9 cellular contexts compared by ENCODE assay signal in the genomic region with DNA sequence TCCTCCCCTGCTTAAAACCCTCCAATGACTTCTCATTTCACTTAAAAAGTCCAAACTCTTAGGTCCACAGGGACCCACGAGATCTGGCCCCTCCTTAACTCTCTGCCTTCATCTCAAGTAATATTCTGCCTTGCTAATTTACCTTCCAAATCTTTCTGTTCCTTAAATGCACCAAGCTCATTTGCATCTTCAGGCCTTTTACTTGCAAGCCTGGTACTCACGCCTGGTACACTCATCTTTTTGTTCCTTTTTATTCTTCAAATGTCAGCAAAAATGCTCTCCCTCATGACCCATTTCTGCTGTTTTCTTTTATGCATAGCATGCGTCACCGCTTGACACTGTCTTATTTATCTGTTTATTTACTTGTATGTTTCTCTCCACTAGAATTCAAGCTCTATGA. TPM values are rescaled to one million over a fixed set of nuclear protein-coding genes. Genes with fewer than 3 reads are reported as not detected.
DNase-seq lines count a peak whose midpoint lies in the region; ATAC-seq and TF ChIP-seq lines count a peak whose summit lies in the region.
"Had no signal": no experiment of that assay in that cellular context is flagged by ENCODE, and none has a peak within 500 bp of the region (broad histone marks: within the 10 kb centered on the region; RNA-seq: fewer than 3 reads in every experiment).

No MANE protein-coding gene starts in this region.

- H3K9me3 ChIP-seq in suprapubic skin, result no peaks in the 10 kb centered on the region

- TF ChIP-seq CTCF in suprapubic skin (IDR thresholded peaks at IDR 0.05), result no peak

- 82% methylated on average over 4 of the region's 4 CpGs for WGBS in suprapubic skin

- peaks cover 20% of the 10 kb centered on the region for H3K4me1 ChIP-seq in suprapubic skin

- peaks cover 3 to 7% of the 10 kb centered on the region in 2 donors for H3K9me3 Mint-ChIP-seq in activated T-cell treated with anti-CD3 and anti-CD28 coated beads, Interleukin-2, amount 50 U/mL, for 72 hours
- no peaks in the 10 kb centered on the region for H3K9me3 Mint-ChIP-seq in dendritic cell treated with granulocyte-macrophage colony-stimulating factor and Interleukin-4, amounts not matched to agents 40 ng/mL and 50 ng/mL, for 4 days

- H3K27me3 Mint-ChIP-seq in activated T-cell treated with anti-CD3 and anti-CD28 coated beads, Interleukin-2, amount 50 U/mL, for 72 hours (ENCODE audit: low read depth), result no peaks in the 10 kb centered on the region
- no peaks in the 10 kb centered on the region for H3K27me3 Mint-ChIP-seq in dendritic cell treated with granulocyte-macrophage colony-stimulating factor and Interleukin-4, amounts not matched to agents 40 ng/mL and 50 ng/mL, for 4 days

- H3K27ac Mint-ChIP-seq in activated T-cell treated with anti-CD3 and anti-CD28 coated beads, Interleukin-2, amount 50 U/mL, for 72 hours, result peak overlapping the region; percentile 94
- H3K27ac Mint-ChIP-seq in dendritic cell treated with granulocyte-macrophage colony-stimulating factor and Interleukin-4, amounts not matched to agents 40 ng/mL and 50 ng/mL, for 4 days, result peak overlapping the region; percentile 92

- H3K27ac ChIP-seq in suprapubic skin, result peak overlapping the region; percentile 10
- H3K27ac ChIP-seq: cardiac muscle cell had no signal

- H3K4me3 ChIP-seq in suprapubic skin, result no peak overlapping the region
- H3K4me3 ChIP-seq: cardiac muscle cell had no signal

- H3K27me3 ChIP-seq in suprapubic skin, result no peaks in the 10 kb centered on the region
- H3K27me3 ChIP-seq: cardiac muscle cell had no signal

- H3K4me1 Mint-ChIP-seq in activated T-cell treated with anti-CD3 and anti-CD28 coated beads, Interleukin-2, amount 50 U/mL, for 72 hours (ENCODE audit: low read depth), result peaks cover 80% of the 10 kb centered on the region
- H3K4me1 Mint-ChIP-seq in dendritic cell treated with granulocyte-macrophage colony-stimulating factor and Interleukin-4, amounts not matched to agents 40 ng/mL and 50 ng/mL, for 4 days (ENCODE audit: low read depth), result peaks cover 57% of the 10 kb centered on the region

- DNase-seq in activated T-cell treated with anti-CD3 and anti-CD28 coated beads, Interleukin-2, amount 50 U/mL, for 72 hours, result no peak
- no peak for DNase-seq in activated T-cell treated with anti-CD3 and anti-CD28 coated beads, Interleukin-2, amount 50 U/mL, for 1 hour
- DNase-seq in suprapubic skin (ENCODE audit: low spot score in 2 of 2) (no peak), NCI-H510A (lab: John Stamatoyannopoulos, UW) (no peak), left lobe of liver (ENCODE audit: low spot score) (no peak)
- DNase-seq in activated effector memory CD4-positive, alpha-beta T cell treated with Interleukin-2 at 50 U/mL for 16 hours, result no peak

- H3K36me3 Mint-ChIP-seq in activated T-cell treated with anti-CD3 and anti-CD28 coated beads, Interleukin-2, amount 50 U/mL, for 72 hours (ENCODE audit: insufficient read depth in 2 of 2), result peaks cover 16 to 26% of the 10 kb centered on the region in 2 donors
- peaks cover 63% of the 10 kb centered on the region for H3K36me3 Mint-ChIP-seq in dendritic cell treated with granulocyte-macrophage colony-stimulating factor and Interleukin-4, amounts not matched to agents 40 ng/mL and 50 ng/mL, for 4 days (ENCODE audit: low read depth)

- TF ChIP-seq EP300 in suprapubic skin (IDR thresholded peaks at IDR 0.05), result no peak

- no peak for TF ChIP-seq POLR2A in suprapubic skin (IDR thresholded peaks at IDR 0.05)

- peak in 1 of 2 donors; percentile 34 for ATAC-seq in activated T-cell treated with anti-CD3 and anti-CD28 coated beads, Interleukin-2, amount 50 U/mL, for 72 hours (replicated peaks in 1 of 2)
- ATAC-seq in HG03460 (IDR thresholded peaks at IDR 0.05; ENCODE audit: unreplicated experiment), result peak; percentile 32
- no peak for ATAC-seq in left lobe of liver

- peak overlapping the region; percentile 25 to 64 for H3K4me3 Mint-ChIP-seq in activated T-cell treated with anti-CD3 and anti-CD28 coated beads, Interleukin-2, amount 50 U/mL, for 72 hours
- H3K4me3 Mint-ChIP-seq in dendritic cell treated with granulocyte-macrophage colony-stimulating factor and Interleukin-4, amounts not matched to agents 40 ng/mL and 50 ng/mL, for 4 days, result peak overlapping the region; percentile 11

- intact Hi-C loops in dendritic cell treated with granulocyte-macrophage colony-stimulating factor and Interleukin-4, amounts not matched to agents 40 ng/mL and 50 ng/mL, for 4 days (cut with micrococcal nuclease), result no loop called here

- no peaks in the 10 kb centered on the region for H3K36me3 ChIP-seq in suprapubic skin
- H3K36me3 ChIP-seq: cardiac muscle cell had no signal

RNA-seq across cellular contexts. Expression of a gene that starts 2.7 kb away (rescaled TPM):
- total RNA-seq in activated T-cell treated with anti-CD3 and anti-CD28 coated beads, Interleukin-2, amount 50 U/mL, for 72 hours, result 100 to 1,000 TPM; 198 to 237 TPM
- total RNA-seq in suprapubic skin, result 10 to 100 TPM in 1 of 4 donors, 1 to 10 TPM in 3; 4.8 to 21.8 (median 7.3) TPM
- 6.3 TPM for total RNA-seq in left lobe of liver

Comparison
In these comparisons a context has a peak if more than half of its experiments do, and no peak if none do; other contexts are left out.
1. RNA of a gene that starts 2.7 kb away (total RNA-seq): 198 to 237 TPM in activated T-cell treated with anti-CD3 and anti-CD28 coated beads, Interleukin-2, amount 50 U/mL, for 72 hours; 4.8 to 21.8 TPM in suprapubic skin and 6.3 TPM in left lobe of liver (single experiment); every median in the first group is over 4 times any median in the second.